Comparison of ENCODE assay signal across 15 cellular contexts in genomic region chr3:16475766-16476165, GRCh38. TPM values are rescaled to one million over a fixed set of nuclear protein-coding genes. Genes with fewer than 3 reads are reported as not detected.
DNase-seq lines count a peak whose midpoint lies in the region; ATAC-seq, FAIRE-seq and TF ChIP-seq lines count a peak whose summit lies in the region.
"Had no signal": no experiment of that assay in that cellular context is flagged by ENCODE, and none has a peak within 500 bp of the region (broad histone marks: within the 10 kb centered on the region; RNA-seq: fewer than 3 reads in every experiment).

No MANE protein-coding gene starts in this region.

- H3K4me1 Mint-ChIP-seq in CD4-positive, alpha-beta T cell (ENCODE audit: low read depth), result peaks cover 71% of the 10 kb centered on the region

- dilution Hi-C loops in IMR-90 (cut with HindIII; ENCODE audit: low sequenced_read_pairs, unreplicated experiment), result no loop called here

- no peak overlapping the region for H3K27ac ChIP-seq in CD4-positive, alpha-beta T cell (ENCODE audit: low read depth, low read length)
- H3K27ac ChIP-seq in IMR-90 (ENCODE audit: insufficient read depth, low read length) (peak overlapping the region; percentile 89), dorsolateral prefrontal cortex (peak overlapping the region in 40 of 59 donors; percentile 4 to 75 (median 52))
- H3K27ac ChIP-seq: PC-9, SK-N-MC had no signal

- H3K79me1 ChIP-seq in IMR-90 (ENCODE audit: low read depth in 1 of 2, low read length in 2 of 2), result peaks cover 40 to 80% of the 10 kb centered on the region in 2 experiments

- TF ChIP-seq RAD21 in IMR-90 (IDR thresholded peaks at IDR 0.05; ENCODE audit: low read length), result no peak

- peak overlapping the region; percentile 62 for H2BK5ac ChIP-seq in IMR-90 (ENCODE audit: low read depth, low read length, poor library complexity, severe bottlenecking)

- H3K9me3 Mint-ChIP-seq in CD4-positive, alpha-beta T cell, result peaks cover 2% of the 10 kb centered on the region

- H3K27ac Mint-ChIP-seq in CD4-positive, alpha-beta T cell, result peak overlapping the region; percentile 52

- peak overlapping the region; percentile 82; the same call in 2 of the 3 replicates for H2BK15ac ChIP-seq in IMR-90 (ENCODE audit: low read depth, low read length)

- H4K8ac ChIP-seq in IMR-90 (ENCODE audit: low read depth in 2 of 2, low read length in 2 of 2), result peak overlapping the region; percentile 23 to 85

- peak overlapping the region; percentile 79 for H3K4ac ChIP-seq in IMR-90 (ENCODE audit: low read depth, low read length)

- peak overlapping the region; percentile 95 for H2AK5ac ChIP-seq in IMR-90 (ENCODE audit: low read depth, low read length)

- H3K27me3 ChIP-seq in CD4-positive, alpha-beta T cell (ENCODE audit: control insufficient read depth, insufficient read depth, low read length), result no peaks in the 10 kb centered on the region
- H3K27me3 ChIP-seq in IMR-90 (ENCODE audit: control insufficient read depth, insufficient read depth, low read length) (no peaks in the 10 kb centered on the region), dorsolateral prefrontal cortex (no peaks in the 10 kb centered on the region)

- CTCF ChIA-PET in CD4-positive, alpha-beta T cell (lab: Charles Lee), result interaction anchor here (1.2 kb wide), 1 partner anchor 41 kb away, joined by 3 read pairs; no protein-coding TSS in a partner anchor
- CTCF ChIA-PET in IMR-90 (lab: Yijun Ruan, JAX), result interaction anchor here (1.4 kb wide), 1 partner anchor 185 kb away, joined by 3 read pairs; no protein-coding TSS in a partner anchor

- peak overlapping the region; percentile 56 for H2BK120ac ChIP-seq in IMR-90 (ENCODE audit: low read depth, low read length)

- WGBS in IMR-90 (ENCODE audit: extremely low coverage in 2 of 2, insufficient read length in 1 of 2), 2 experiments, result 80% methylated on average over 1 of the region's 3 CpGs; no CpG with 5 or more reads in 1 of the 2 experiments

- no peak overlapping the region for H2AFZ ChIP-seq in IMR-90 (replicated peaks; ENCODE audit: low read length, poor library complexity)
- H2AFZ ChIP-seq: PC-9 had no signal

- peak overlapping the region; percentile 71 for H3K18ac ChIP-seq in IMR-90 (ENCODE audit: low read depth, low read length)

- H3K9me3 ChIP-seq in CD4-positive, alpha-beta T cell (ENCODE audit: control insufficient read depth, low read length), result no peaks in the 10 kb centered on the region
- H3K9me3 ChIP-seq in IMR-90 (ENCODE audit: control insufficient read depth, insufficient read depth, low read length), result no peaks in the 10 kb centered on the region; the same call in 1 of the 2 replicates

- ATAC-seq in CD4-positive, alpha-beta T cell (ENCODE audit: poor library complexity), result no peak
- ATAC-seq in IMR-90 (ENCODE audit: low read depth), result no peak
- no peak for ATAC-seq in HG03354 (IDR thresholded peaks at IDR 0.05; ENCODE audit: poor library complexity, severe bottlenecking, unreplicated experiment)

- H3K36me3 Mint-ChIP-seq in CD4-positive, alpha-beta T cell (ENCODE audit: low read depth), result peaks cover 87% of the 10 kb centered on the region

- peak overlapping the region; percentile 34 for H3K4me3 Mint-ChIP-seq in CD4-positive, alpha-beta T cell

- TF ChIP-seq POLR2A in IMR-90 (IDR thresholded peaks at IDR 0.05; ENCODE audit: low read depth, low read length) (no peak), GM12892 (IDR thresholded peaks at IDR 0.05; ENCODE audit: low read depth, low read length) (no peak)

- no peaks in the 10 kb centered on the region for H3K27me3 Mint-ChIP-seq in CD4-positive, alpha-beta T cell

- intact Hi-C loops in CD4-positive, alpha-beta T cell (cut with DNase I, micrococcal nuclease), result no loop called here
- intact Hi-C loops in IMR-90 (cut with micrococcal nuclease) (loop anchor here (5.0 kb wide), 1 partner anchor 37 kb away; the partner anchor contains the start of gene RFTN1), dorsolateral prefrontal cortex (cut with DNase I) (no loop called here)

- H3K23ac ChIP-seq in IMR-90 (ENCODE audit: low read depth, low read length), result peak overlapping the region; percentile 87; the same call in 1 of the 2 replicates

- peak overlapping the region; percentile 83 for H3K14ac ChIP-seq in IMR-90 (replicated peaks; ENCODE audit: low read depth, low read length)

- H4K5ac ChIP-seq in IMR-90 (ENCODE audit: low read depth, low read length), result peak overlapping the region; percentile 53

- H3K4me2 ChIP-seq in IMR-90 (ENCODE audit: low read depth, low read length), result no peak overlapping the region
- H3K4me2 ChIP-seq: PC-9 had no signal

- no peak overlapping the region for H3K56ac ChIP-seq in IMR-90 (ENCODE audit: extremely low read depth, insufficient read depth, low read length)

- peaks cover 7% of the 10 kb centered on the region for H4K20me1 ChIP-seq in IMR-90 (ENCODE audit: insufficient read depth, low read length)

- POLR2A ChIA-PET in CD4-positive, alpha-beta T cell (lab: Charles Lee), result interaction anchor here (0.6 to 1.8 kb wide), 4 partner anchors 21 to 162 kb away, joined by 3 to 5 read pairs (median 4); partner anchors contain the start of gene RFTN1
- POLR2A ChIA-PET in IMR-90 (lab: Charles Lee; ENCODE audit: unreplicated experiment), result interaction anchor here (0.7 kb wide), 1 partner anchor 193 kb away, joined by 4 read pairs; no protein-coding TSS in a partner anchor

- TF ChIP-seq CTCF in CD4-positive, alpha-beta T cell (IDR thresholded peaks at IDR 0.05), result no peak
- no peak for TF ChIP-seq CTCF in IMR-90 (conservative IDR thresholded peaks at IDR 0.05; ENCODE audit: low read depth, low read length)
- TF ChIP-seq CTCF in dorsolateral prefrontal cortex (IDR thresholded peaks at IDR 0.05 in 54 of 56, conservative IDR thresholded peaks at IDR 0.05 in 2 of 56; ENCODE audit: low read depth in 1 of 56, partially characterized antibody in 56 of 56), result no peak

- H3K36me3 ChIP-seq in IMR-90 (ENCODE audit: control insufficient read depth, insufficient read depth, low read length), result peaks cover 17% of the 10 kb centered on the region

- H3K9me1 ChIP-seq in IMR-90 (ENCODE audit: insufficient read depth, low read length), result peaks cover 37% of the 10 kb centered on the region

- peak overlapping the region; percentile 88 for H2BK20ac ChIP-seq in IMR-90 (ENCODE audit: low read depth, low read length)

- no peak overlapping the region for H3K9ac ChIP-seq in IMR-90 (ENCODE audit: low read depth, low read length)

- peaks cover 30% of the 10 kb centered on the region for H3K4me1 ChIP-seq in IMR-90 (ENCODE audit: control insufficient read depth, insufficient read depth, low read length)

- FAIRE-seq in GM12892 (lab: Jason Lieb, UNC), result no peak
- FAIRE-seq: GM12878 had no signal

- no peak overlapping the region for H2AK9ac ChIP-seq in IMR-90 (replicated peaks; ENCODE audit: low read depth, low read length, poor library complexity)

- DNase-seq in CD4-positive, alpha-beta T cell, result no peak
- no peak for DNase-seq in IMR-90
- peak in 2 of 10 donors; percentile 40 to 58 for DNase-seq in dorsolateral prefrontal cortex
- peak; percentile 43 for DNase-seq in occipital lobe (lab: John Stamatoyannopoulos, UW)
- DNase-seq in GM12892 (ENCODE audit: insufficient read length), result no peak
- no peak for DNase-seq in pons (ENCODE audit: low spot score)
- DNase-seq: C1 segment of cervical spinal cord, Calu3, NCI-H1436 treated with DMSO at 0.1 percent for 48 hours, NCI-H226, NCI-H526, PC-9 had no signal

- H3K4me3 ChIP-seq in IMR-90 (ENCODE audit: insufficient read depth, low read depth, low read length) (no peak overlapping the region), dorsolateral prefrontal cortex (no peak overlapping the region)
- H3K4me3 ChIP-seq: GM12878, PC-9, SK-N-MC had no signal

- peak overlapping the region; percentile 73 for H4K91ac ChIP-seq in IMR-90 (ENCODE audit: insufficient read depth, low read depth, low read length)

- in situ Hi-C loops in IMR-90 (cut with MboI; ENCODE audit: low sequenced_read_pairs), result no loop called here

- BruUV-seq in IMR-90 (replicated peaks; lab: Mats Ljungman, UMichigan), result no TSS peak

TF ChIP-seq in IMR-90, 13 proteins besides CTCF, POLR2A, EP300 and RAD21:
- TF ChIP-seq SMC3 (IDR thresholded peaks at IDR 0.05; ENCODE audit: low read depth, low read length), result no peak
- TF ChIP-seq RCOR1 (IDR thresholded peaks at IDR 0.05; ENCODE audit: insufficient replicate concordance, low read length), result no peak
- no peak for TF ChIP-seq BHLHE40 (IDR thresholded peaks at IDR 0.05; ENCODE audit: low read depth, low read length)
- no peak for TF ChIP-seq MAFK (IDR thresholded peaks at IDR 0.05; ENCODE audit: low read depth, low read length)
- TF ChIP-seq USF2 (IDR thresholded peaks at IDR 0.05; ENCODE audit: low read depth, low read length), result no peak
- TF ChIP-seq CHD1 (IDR thresholded peaks at IDR 0.05; ENCODE audit: low read depth, low read length), result no peak
- TF ChIP-seq NFE2L2 (IDR thresholded peaks at IDR 0.05; ENCODE audit: low read depth, low read length), result no peak
- no peak for TF ChIP-seq MXI1 (IDR thresholded peaks at IDR 0.05; ENCODE audit: borderline replicate concordance, low read depth, low read length)

RNA-seq across cellular contexts. Expression of gene RFTN1, which starts 37.7 kb away (rescaled TPM):
- 10 to 100 TPM; 55.7 to 56.4 TPM for total RNA-seq in CD4-positive, alpha-beta T cell
- total RNA-seq in IMR-90 (2012; rRNA removed) (52.0 and 52.2 TPM in 2 replicates), dorsolateral prefrontal cortex (10 to 100 TPM; 15.8 to 64.1 (median 39.9) TPM), occipital lobe (6.4 TPM)
- polyA plus RNA-seq in IMR-90 (2012; rRNA removed), result 44.8 and 45.0 TPM in 2 replicates
- 37.9 and 67.2 TPM in 2 replicates for polyA plus RNA-seq in IMR-90 (2012; cell fraction: cytosol; rRNA removed)
- polyA plus RNA-seq in IMR-90 (2012; cell fraction: nucleus; rRNA removed; ENCODE audit: low replicate concordance), result 19.1 and 28.3 TPM in 2 replicates
- polyA plus RNA-seq in GM12892 (2012; ENCODE audit: missing spikeins), result 163 TPM
